In genomic region chr4:152099555-152099954, GRCh38 we compare ENCODE assay signal across 2 cellular contexts.
TF ChIP-seq lines count a peak whose summit lies in the region.

No MANE protein-coding gene starts in this region.

TF ChIP-seq in SK-N-SH, 30 proteins besides CTCF, POLR2A, EP300 and RAD21 (continued from another document):
- TF ChIP-seq USF2 (IDR thresholded peaks at IDR 0.05; ENCODE audit: borderline replicate concordance, low read depth, low read length): no peak
- TF ChIP-seq MEF2A (IDR thresholded peaks at IDR 0.05; ENCODE audit: borderline replicate concordance, low read depth): no peak
- no peak for TF ChIP-seq IRF3 (IDR thresholded peaks at IDR 0.05; ENCODE audit: low read depth, low read length)
- TF ChIP-seq TCF12 (IDR thresholded peaks at IDR 0.05): no peak
- no peak for TF ChIP-seq MXI1 (IDR thresholded peaks at IDR 0.05; ENCODE audit: low read depth, low read length)
- TF ChIP-seq MAX (IDR thresholded peaks at IDR 0.05; ENCODE audit: low read depth): no peak

TF ChIP-seq in SK-N-SH treated with all-trans-retinoic acid at 6 μM for 48 hours, 23 proteins besides CTCF, POLR2A, EP300 and RAD21 (continued from another document):
- no peak for TF ChIP-seq CSRNP3 (CRISPR knock-in tag; IDR thresholded peaks at IDR 0.05)
- TF ChIP-seq BACH2 (CRISPR knock-in tag; IDR thresholded peaks at IDR 0.05; ENCODE audit: borderline replicate concordance): no peak
- no peak for TF ChIP-seq GLIS3 (CRISPR knock-in tag; IDR thresholded peaks at IDR 0.05)
- no peak for TF ChIP-seq ZNF565 (CRISPR knock-in tag; conservative IDR thresholded peaks at IDR 0.05; ENCODE audit: low read depth)
